16 cellular contexts compared by ENCODE assay signal in the genomic region with DNA sequence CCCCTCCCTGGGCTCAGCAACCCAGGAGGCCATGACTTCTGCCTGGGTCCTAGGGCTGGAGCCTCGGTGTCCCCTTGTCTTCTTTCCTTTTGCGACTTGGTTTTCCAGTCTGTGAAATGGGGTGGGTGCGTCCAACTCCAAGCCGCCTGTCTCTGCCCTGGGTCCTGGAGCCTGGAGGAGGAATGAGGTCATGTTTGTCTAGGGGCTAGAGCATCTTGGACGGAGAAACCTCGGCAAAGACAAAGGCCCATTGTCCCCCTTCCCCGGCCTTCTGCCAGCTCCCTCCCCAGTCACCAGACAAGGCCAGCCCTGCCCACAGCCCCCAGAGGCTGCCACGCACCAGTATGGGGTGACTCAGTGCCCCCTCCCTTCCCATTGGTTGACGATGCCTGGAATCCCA. TPM values are rescaled to one million over a fixed set of nuclear protein-coding genes. Genes with fewer than 3 reads are reported as not detected.
DNase-seq lines count a peak whose midpoint lies in the region; ATAC-seq and TF ChIP-seq lines count a peak whose summit lies in the region.
"Had no signal": no experiment of that assay in that cellular context is flagged by ENCODE, and none has a peak within 500 bp of the region (broad histone marks: within the 10 kb centered on the region; RNA-seq: fewer than 3 reads in every experiment).

No MANE protein-coding gene starts in this region.

- no peak overlapping the region for H2BK15ac ChIP-seq in neuronal stem cell (ENCODE audit: low read length)

- no peak overlapping the region for H3K4me2 ChIP-seq in SK-N-SH
- H3K4me2 ChIP-seq in neuronal stem cell (ENCODE audit: insufficient read depth, low read length, poor library complexity, severe bottlenecking): no peak overlapping the region

- CTCF ChIA-PET in SK-N-SH (lab: Yijun Ruan, JAX): interaction anchor here (0.7 to 3.7 kb wide), 3 partner anchors 9 to 93 kb away, joined by 3 to 13 read pairs (median 4); no protein-coding TSS in a partner anchor

- no peaks in the 10 kb centered on the region for H3K79me2 ChIP-seq in SK-N-SH (ENCODE audit: insufficient read depth)

- POLR2A ChIA-PET in SK-N-SH (lab: Yijun Ruan, JAX): no interaction called here

- WGBS in SK-N-SH (ENCODE audit: low lambda C conversion rate): 59% methylated on average over 7 of the region's 9 CpGs
- 70% methylated on average over 2 of the region's 9 CpGs; no CpG with 5 or more reads in 1 of the 2 donors for WGBS in gastroesophageal sphincter (ENCODE audit: low coverage in 1 of 2), 2 donors
- WGBS in neuronal stem cell (ENCODE audit: extremely low coverage in 2 of 2, insufficient read length in 2 of 2, insufficient replicate concordance in 1 of 2), 2 donors: no CpG with 5 or more reads among the region's 9 CpGs

- H3K9ac ChIP-seq in SK-N-SH: no peak overlapping the region
- H3K9ac ChIP-seq in neuronal stem cell (ENCODE audit: low read depth, low read length, poor library complexity): no peak overlapping the region

- H3K4me3 ChIP-seq in SK-N-SH (ENCODE audit: low read depth in 2 of 2, low read length in 1 of 2): no peak overlapping the region
- H3K4me3 ChIP-seq in gastroesophageal sphincter: no peak overlapping the region
- no peak overlapping the region for H3K4me3 ChIP-seq in neuronal stem cell (ENCODE audit: low read length in 2 of 2)
- H3K4me3 ChIP-seq: pancreas had no signal

- TF ChIP-seq POLR2A in gastroesophageal sphincter (IDR thresholded peaks at IDR 0.05): no peak

- no peaks in the 10 kb centered on the region for H4K20me1 ChIP-seq in SK-N-SH (ENCODE audit: insufficient read depth)

- no peak overlapping the region for H2BK120ac ChIP-seq in neuronal stem cell (ENCODE audit: low read depth, low read length)

- H4K91ac ChIP-seq in neuronal stem cell (ENCODE audit: low read depth, low read length, poor library complexity): no peak overlapping the region

- peak overlapping the region; percentile 48 for H3K23ac ChIP-seq in neuronal stem cell (ENCODE audit: low read depth, low read length, poor library complexity)

- no peaks in the 10 kb centered on the region for H3F3A ChIP-seq in SK-N-SH (replicated peaks; ENCODE audit: insufficient read depth)

- no peak overlapping the region for H3K14ac ChIP-seq in neuronal stem cell (ENCODE audit: low read length)

- ATAC-seq in gastroesophageal sphincter (no peak), HG03432 (IDR thresholded peaks at IDR 0.05; ENCODE audit: unreplicated experiment) (no peak), HG03521 (IDR thresholded peaks at IDR 0.05; ENCODE audit: unreplicated experiment) (no peak)
- ATAC-seq: esophagus mucosa had no signal

- H3K27ac ChIP-seq in SK-N-SH (ENCODE audit: low read depth in 2 of 2, low read length in 1 of 2): no peak overlapping the region
- H3K27ac ChIP-seq in gastroesophageal sphincter: peak overlapping the region in 3 of 4 donors; percentile 25 to 86 (median 84)
- H3K27ac ChIP-seq in neuronal stem cell (replicated peaks; ENCODE audit: low read length): no peak overlapping the region
- H3K27ac ChIP-seq: pancreas had no signal

- no peak overlapping the region for H2AK5ac ChIP-seq in neuronal stem cell (ENCODE audit: low read depth, low read length)

- H3K4ac ChIP-seq in neuronal stem cell (ENCODE audit: low read length): no peak overlapping the region

- H3K18ac ChIP-seq in neuronal stem cell (ENCODE audit: low read length): no peak overlapping the region

- H3K36me3 ChIP-seq in SK-N-SH (replicated peaks in 1 of 2; ENCODE audit: control insufficient read depth in 1 of 2, insufficient read depth in 2 of 2, low read length in 1 of 2): no peaks in the 10 kb centered on the region
- no peaks in the 10 kb centered on the region for H3K36me3 ChIP-seq in gastroesophageal sphincter
- H3K36me3 ChIP-seq in neuronal stem cell (replicated peaks in 1 of 2; ENCODE audit: control insufficient read depth in 2 of 2, insufficient read depth in 2 of 2, low read length in 2 of 2): no peaks in the 10 kb centered on the region
- H3K36me3 ChIP-seq: pancreas had no signal

- no peak overlapping the region for H2BK5ac ChIP-seq in neuronal stem cell (ENCODE audit: low read length)

- H2BK12ac ChIP-seq in neuronal stem cell (ENCODE audit: low read length): no peak overlapping the region

- intact Hi-C loops in posterior vena cava (cut with DNase I): no loop called here

- H2AFZ ChIP-seq in SK-N-SH (ENCODE audit: low read depth) (peak overlapping the region; percentile 7; the same call in 1 of the 2 replicates), neuronal stem cell (ENCODE audit: low read length) (no peak overlapping the region)

- TF ChIP-seq CTCF in SK-N-SH (IDR thresholded peaks at IDR 0.05): no peak
- no peak for TF ChIP-seq CTCF in gastroesophageal sphincter (IDR thresholded peaks at IDR 0.05)

- TF ChIP-seq EP300 in SK-N-SH (IDR thresholded peaks at IDR 0.05; ENCODE audit: borderline replicate concordance in 1 of 2, low read depth in 1 of 2, low read length in 1 of 2) (no peak), gastroesophageal sphincter (IDR thresholded peaks at IDR 0.05) (no peak)

- TF ChIP-seq RAD21 in SK-N-SH (IDR thresholded peaks at IDR 0.05; ENCODE audit: low read length): no peak

- H3K9me3 ChIP-seq in SK-N-SH: no peaks in the 10 kb centered on the region
- no peaks in the 10 kb centered on the region for H3K9me3 ChIP-seq in gastroesophageal sphincter
- no peaks in the 10 kb centered on the region for H3K9me3 ChIP-seq in neuronal stem cell (replicated peaks in 1 of 2; ENCODE audit: control insufficient read depth in 2 of 2, insufficient read depth in 1 of 2, low read depth in 1 of 2, low read length in 2 of 2)
- H3K9me3 ChIP-seq: pancreas had no signal

- no peaks in the 10 kb centered on the region for H3K79me1 ChIP-seq in neuronal stem cell (ENCODE audit: low read depth, low read length)

- H3K27me3 ChIP-seq in SK-N-SH (ENCODE audit: insufficient read depth): no peaks in the 10 kb centered on the region
- no peaks in the 10 kb centered on the region for H3K27me3 ChIP-seq in gastroesophageal sphincter
- peaks cover 0 to 6% (median 0%) of the 10 kb centered on the region in 3 experiments for H3K27me3 ChIP-seq in neuronal stem cell (ENCODE audit: control insufficient read depth in 3 of 3, insufficient read depth in 3 of 3, low read depth in 1 of 3, low read length in 3 of 3)
- H3K27me3 ChIP-seq: pancreas had no signal

- H3K9me2 ChIP-seq in SK-N-SH: no peaks in the 10 kb centered on the region

- no peak overlapping the region for H4K8ac ChIP-seq in neuronal stem cell (ENCODE audit: low read depth, low read length)

- H3K4me1 ChIP-seq in SK-N-SH (ENCODE audit: control insufficient read depth in 1 of 2, insufficient read depth in 2 of 2, low read depth in 1 of 2, low read length in 1 of 2) (peaks cover 0 to 8% of the 10 kb centered on the region in 2 experiments; a peak in 1 of 4 replicates), gastroesophageal sphincter (peaks cover 0 to 69% (median 34%) of the 10 kb centered on the region in 3 donors), neuronal stem cell (ENCODE audit: control insufficient read depth in 2 of 2, insufficient read depth in 1 of 2, low read depth in 1 of 2, low read length in 2 of 2) (no peaks in the 10 kb centered on the region)
- H3K4me1 ChIP-seq: pancreas had no signal

- DNase-seq in Ammon's horn (ENCODE audit: low spot score) (peak; percentile 80), SK-N-SH (no peak), neuronal stem cell (ENCODE audit: low spot score) (no peak), posterior vena cava (ENCODE audit: low spot score) (no peak), NAMALWA (ENCODE audit: low spot score) (no peak)
- DNase-seq: CD4-positive, alpha-beta memory T cell; EL; NCI-H187; NCI-H446; SIG-M5; stimulated activated naive CD4-positive, alpha-beta T cell treated with Interleukin-2 at 50 U/mL for 16 hours had no signal

TF ChIP-seq in SK-N-SH, 30 proteins besides CTCF, POLR2A, EP300 and RAD21 (continues in another document):
- TF ChIP-seq TCF12 (IDR thresholded peaks at IDR 0.05) (peak; percentile 24; the same call in 1 of the 2 replicates), FOXJ3 (CRISPR knock-in tag; IDR thresholded peaks at IDR 0.05) (no peak), RCOR1 (IDR thresholded peaks at IDR 0.05; ENCODE audit: low read length) (no peak), SMC3 (IDR thresholded peaks at IDR 0.05; ENCODE audit: low read depth, low read length) (no peak), FOSL2 (IDR thresholded peaks at IDR 0.05; ENCODE audit: borderline replicate concordance, low read depth) (peak; percentile 37; the same call in 1 of the 2 replicates), ELF1 (IDR thresholded peaks at IDR 0.05) (no peak), NFIC (IDR thresholded peaks at IDR 0.05; ENCODE audit: borderline replicate concordance) (peak; percentile 42; the same call in 1 of the 2 replicates), MXI1 (IDR thresholded peaks at IDR 0.05; ENCODE audit: low read depth, low read length) (no peak)
- TF ChIP-seq, protein P1, sequence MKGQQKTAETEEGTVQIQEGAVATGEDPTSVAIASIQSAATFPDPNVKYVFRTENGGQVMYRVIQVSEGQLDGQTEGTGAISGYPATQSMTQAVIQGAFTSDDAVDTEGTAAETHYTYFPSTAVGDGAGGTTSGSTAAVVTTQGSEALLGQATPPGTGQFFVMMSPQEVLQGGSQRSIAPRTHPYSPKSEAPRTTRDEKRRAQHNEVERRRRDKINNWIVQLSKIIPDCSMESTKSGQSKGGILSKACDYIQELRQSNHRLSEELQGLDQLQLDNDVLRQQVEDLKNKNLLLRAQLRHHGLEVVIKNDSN (IDR thresholded peaks at IDR 0.05; ENCODE audit: borderline replicate concordance, low read depth): no peak

RNA-seq across cellular contexts. Expression of a gene that starts 39.8 kb away (rescaled TPM):
- polyA plus RNA-seq in SK-N-SH (2012; rRNA removed): 8.9 and 12.5 TPM in 2 replicates
- 3.6 and 6.1 TPM in 2 replicates for polyA plus RNA-seq in SK-N-SH (2012; cell fraction: cytosol; rRNA removed)
- polyA plus RNA-seq in SK-N-SH (2012; cell fraction: nucleus; rRNA removed): 10.6 and 13.4 TPM in 2 replicates
- total RNA-seq in gastroesophageal sphincter (100 to 1,000 TPM; 316 to 703 (median 441) TPM), posterior vena cava (100 to 1,000 TPM; 354 to 999 TPM)
- 2.9 TPM for polyA plus RNA-seq in neuronal stem cell (2013, experiment 1 of 2)
- 3.1 TPM for polyA plus RNA-seq in neuronal stem cell (2013, experiment 2 of 2)
- total RNA-seq: CD4-positive, alpha-beta memory T cell had no signal
- polyA plus RNA-seq: CD4-positive, alpha-beta memory T cell had no signal

Comparison
In these comparisons a context has a peak if more than half of its experiments do, and no peak if none do; other contexts are left out.
1. H3K27ac ChIP-seq: peak in gastroesophageal sphincter (3 of 4); none in SK-N-SH (0 of 2) and neuronal stem cell (single experiment).